8 cellular contexts compared by ENCODE assay signal in the genomic region with DNA sequence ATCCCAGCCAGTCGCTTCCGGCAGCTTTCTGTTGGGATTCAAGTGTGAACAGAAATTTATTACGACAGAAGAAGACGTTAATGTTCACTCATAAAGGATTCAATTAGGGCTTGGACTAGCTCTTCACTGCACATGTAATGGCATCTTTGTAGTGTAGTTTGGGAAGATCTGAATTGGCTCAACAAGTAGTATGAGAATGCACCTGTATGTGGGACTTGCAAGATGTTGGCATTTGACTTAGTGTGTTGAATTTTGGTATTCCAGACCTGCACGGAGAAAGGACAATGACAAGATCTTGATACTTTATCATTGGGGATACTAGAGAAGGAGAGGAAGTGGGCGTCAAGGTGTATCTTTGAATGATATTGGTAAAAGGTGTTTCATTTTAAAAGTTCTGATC. TPM values are rescaled to one million over a fixed set of nuclear protein-coding genes. Genes with fewer than 3 reads are reported as not detected.
DNase-seq lines count a peak whose midpoint lies in the region; ATAC-seq, FAIRE-seq and TF ChIP-seq lines count a peak whose summit lies in the region.

No MANE protein-coding gene starts in this region.

- H3K9ac ChIP-seq in adipocyte (ENCODE audit: low read length) = peak overlapping the region; percentile 95
- peak overlapping the region; percentile 91 for H3K9ac ChIP-seq in HepG2 (ENCODE audit: insufficient read depth, low read depth, low read length)

- H3K9me3 Mint-ChIP-seq in activated CD4-positive, alpha-beta T cell treated with anti-CD3 and anti-CD28 coated beads, Interleukin-2, amount 10 ng/mL, durations not matched to agents 24 days and 14 days = no peaks in the 10 kb centered on the region

- no peak for TF ChIP-seq EP300 in HepG2 (IDR thresholded peaks at IDR 0.05; ENCODE audit: low read depth in 2 of 2, low read length in 2 of 2)
- TF ChIP-seq EP300 in HepG2 (CRISPR knock-in tag; IDR thresholded peaks at IDR 0.05; ENCODE audit: borderline replicate concordance) = no peak

- H3K36me3 ChIP-seq in adipocyte (ENCODE audit: control insufficient read depth, insufficient read depth, low read length, severe bottlenecking) (peaks cover 35% of the 10 kb centered on the region), HepG2 (replicated peaks in 1 of 2; ENCODE audit: control insufficient read depth in 1 of 2, insufficient read depth in 2 of 2, low read length in 2 of 2) (peaks cover 2 to 21% of the 10 kb centered on the region in 2 experiments; a peak in 4 of 5 replicates), thymus (ENCODE audit: control insufficient read depth, insufficient read depth) (peaks cover 7% of the 10 kb centered on the region)

- DNase-seq in activated CD4-positive, alpha-beta T cell treated with anti-CD3 and anti-CD28 coated beads, Interleukin-2, amount 10 ng/mL, durations not matched to agents 24 days and 14 days = no peak
- DNase-seq in activated CD4-positive, alpha-beta T cell treated with anti-CD3 and anti-CD28 coated beads, Interleukin-2, amount 50 U/mL, for 4 hours = no peak
- DNase-seq in adipocyte (ENCODE audit: low read depth) (no peak), HepG2 (ENCODE audit: low spot score) (no peak), NCI-H345 treated with DMSO at 0.1 percent for 48 hours (lab: John Stamatoyannopoulos, UW; ENCODE audit: unreplicated experiment) (no peak), cerebellar nuclear complex (lab: John Stamatoyannopoulos, UW) (no peak)

- intact Hi-C loops in activated CD4-positive, alpha-beta T cell treated with anti-CD3 and anti-CD28 coated beads, Interleukin-2, amount 10 ng/mL, durations not matched to agents 24 days and 14 days (cut with micrococcal nuclease) = loop anchor here (2.0 to 10.0 kb wide), 2 partner anchors 41 to 541 kb away; a partner anchor contains a TSS
- intact Hi-C loops in HepG2 (cut with micrococcal nuclease; ENCODE audit: unreplicated experiment) = no loop called here

- H3K4me2 ChIP-seq in HepG2 (ENCODE audit: low read depth, low read length) = peak overlapping the region; percentile 97

- H3K79me2 ChIP-seq in HepG2 (ENCODE audit: insufficient read depth, low read length) = peaks cover 48% of the 10 kb centered on the region

- ATAC-seq in HepG2 = no peak
- no peak for ATAC-seq in HG03439 (IDR thresholded peaks at IDR 0.05; ENCODE audit: unreplicated experiment)

- no peak for TF ChIP-seq POLR2A in HepG2 (IDR thresholded peaks at IDR 0.05; ENCODE audit: insufficient read depth in 1 of 2, low read depth in 2 of 2, low read length in 2 of 2)

- H3K9me3 ChIP-seq in adipocyte (ENCODE audit: control insufficient read depth, low read length) (no peaks in the 10 kb centered on the region), HepG2 (ENCODE audit: low read length) (no peaks in the 10 kb centered on the region), thymus (ENCODE audit: control insufficient read depth) (no peaks in the 10 kb centered on the region)

- peak overlapping the region; percentile 80 for H3K27ac ChIP-seq in HepG2 (ENCODE audit: extremely low read length, insufficient read depth, low read length)
- no peak overlapping the region for H3K27ac ChIP-seq in thymus (ENCODE audit: low read depth)

- no peak for FAIRE-seq in HepG2 (lab: Jason Lieb, UNC)

- peaks cover 15% of the 10 kb centered on the region for H4K20me1 ChIP-seq in HepG2 (ENCODE audit: insufficient read depth, low read length)

- in situ Hi-C loops in HepG2 (cut with HindIII; ENCODE audit: extremely low pct_ligation_motif_present, low pct_unique_long_range_greater_than_20kb) = no loop called here

- no peak for TF ChIP-seq RAD21 in HepG2 (CRISPR knock-in tag; IDR thresholded peaks at IDR 0.05)

- no peak for TF ChIP-seq CTCF in HepG2 (CRISPR knock-in tag; IDR thresholded peaks at IDR 0.05)

- H2AFZ ChIP-seq in HepG2 (ENCODE audit: low read length) = no peak overlapping the region

- H3K4me3 Mint-ChIP-seq in activated CD4-positive, alpha-beta T cell treated with anti-CD3 and anti-CD28 coated beads, Interleukin-2, amount 10 ng/mL, durations not matched to agents 24 days and 14 days = peak overlapping the region; percentile 88

- peaks cover 13% of the 10 kb centered on the region for H3K27me3 Mint-ChIP-seq in activated CD4-positive, alpha-beta T cell treated with anti-CD3 and anti-CD28 coated beads, Interleukin-2, amount 10 ng/mL, durations not matched to agents 24 days and 14 days

- H3K27me3 ChIP-seq in adipocyte (replicated peaks; ENCODE audit: control insufficient read depth, insufficient read depth, low read length) = no peaks in the 10 kb centered on the region
- H3K27me3 ChIP-seq in HepG2 (ENCODE audit: control insufficient read depth in 1 of 2, insufficient read depth in 2 of 2, low read length in 2 of 2) = no peaks in the 10 kb centered on the region
- peaks cover 2% of the 10 kb centered on the region for H3K27me3 ChIP-seq in thymus (ENCODE audit: control insufficient read depth, insufficient read depth)

- H3K4me1 ChIP-seq in adipocyte (ENCODE audit: control insufficient read depth, insufficient read depth, low read length) = peaks cover 21% of the 10 kb centered on the region
- H3K4me1 ChIP-seq in HepG2 (ENCODE audit: insufficient read depth, low read length) = peaks cover 53% of the 10 kb centered on the region
- H3K4me1 ChIP-seq in thymus (ENCODE audit: control insufficient read depth, insufficient read depth, low read length) = peaks cover 5% of the 10 kb centered on the region

- H3K36me3 Mint-ChIP-seq in activated CD4-positive, alpha-beta T cell treated with anti-CD3 and anti-CD28 coated beads, Interleukin-2, amount 10 ng/mL, durations not matched to agents 24 days and 14 days (ENCODE audit: low read depth) = peaks cover 42% of the 10 kb centered on the region

- BruUV-seq in HepG2 (replicated peaks; lab: Mats Ljungman, UMichigan) = TSS peak; percentile 62

- peaks cover 33% of the 10 kb centered on the region for H3K4me1 Mint-ChIP-seq in activated CD4-positive, alpha-beta T cell treated with anti-CD3 and anti-CD28 coated beads, Interleukin-2, amount 10 ng/mL, durations not matched to agents 24 days and 14 days

- H3K4me3 ChIP-seq in adipocyte (ENCODE audit: low read length) = peak overlapping the region; percentile 95
- H3K4me3 ChIP-seq in HepG2 (replicated peaks in 1 of 3; ENCODE audit: insufficient read depth in 1 of 3, low read depth in 2 of 3, low read length in 3 of 3) = peak overlapping the region; percentile 81 to 97 (median 88)
- H3K4me3 ChIP-seq in thymus (ENCODE audit: low read length) = peak overlapping the region; percentile 88

- WGBS in HepG2 (ENCODE audit: low lambda C conversion rate) = 10% methylated on average over 6 of the region's 6 CpGs
- 40% methylated on average over 6 of the region's 6 CpGs for WGBS in thymus

- POLR2A ChIA-PET in HepG2 (lab: Yijun Ruan, JAX) = interaction anchor here (1.7 kb wide), 1 partner anchor 95 kb away, joined by 6 read pairs; no protein-coding TSS in a partner anchor

- H3K27ac Mint-ChIP-seq in activated CD4-positive, alpha-beta T cell treated with anti-CD3 and anti-CD28 coated beads, Interleukin-2, amount 10 ng/mL, durations not matched to agents 24 days and 14 days = peak overlapping the region; percentile 80

- CTCF ChIA-PET in HepG2 (lab: Yijun Ruan, JAX; ENCODE audit: low intra/inter-chr PET ratio, low total read pairs) = interaction anchor here (1.5 kb wide), 1 partner anchor 16 kb away, joined by 4 read pairs; no protein-coding TSS in a partner anchor

RNA-seq across cellular contexts. Expression of a gene that starts 1.2 kb away (rescaled TPM):
- 217 and 222 TPM in 2 replicates for total RNA-seq in activated CD4-positive, alpha-beta T cell treated with anti-CD3 and anti-CD28 coated beads, Interleukin-2, amount 10 ng/mL, durations not matched to agents 24 days and 14 days
- total RNA-seq in HepG2 (2016; rRNA removed; fragmentation: Illumina TruSeq; extraction: Trizol) = 152 and 233 TPM in 2 replicates
- 29.1 and 33.4 TPM in 2 replicates for total RNA-seq in HepG2 (2016; cell fraction: cytosol; rRNA removed; fragmentation: Illumina TruSeq; extraction: Trizol; ENCODE audit: low read depth)
- 171 and 231 TPM in 2 replicates for total RNA-seq in HepG2 (2016; cell fraction: insoluble cytoplasmic fraction; rRNA removed; fragmentation: Illumina TruSeq; extraction: Trizol)
- 55.8 and 64.2 TPM in 2 replicates for total RNA-seq in HepG2 (2016; cell fraction: membrane; rRNA removed; fragmentation: Illumina TruSeq; extraction: Trizol)
- 97.0 and 99.3 TPM in 2 replicates for total RNA-seq in HepG2 (2016; cell fraction: nucleus; rRNA removed; fragmentation: Illumina TruSeq; extraction: Trizol)
- 64.2 and 69.8 TPM in 2 replicates for polyA plus RNA-seq in HepG2 (2011; rRNA removed)
- polyA plus RNA-seq in HepG2 (2011; cell fraction: cytosol; rRNA removed) = 43.9 and 49.0 TPM in 2 replicates
- polyA plus RNA-seq in HepG2 (2011; cell fraction: nucleus; rRNA removed) = 28.9 and 39.9 TPM in 2 replicates
- 87.5 and 91.8 TPM in 2 replicates for polyA plus RNA-seq in HepG2 (2012)
- polyA plus RNA-seq in HepG2 (2016; cell fraction: cytosol; fragmentation: Illumina TruSeq; extraction: Trizol; ENCODE audit: low read depth) = 21.5 TPM in 2 replicates
- 239 and 241 TPM in 2 replicates for polyA plus RNA-seq in HepG2 (2016; cell fraction: insoluble cytoplasmic fraction; fragmentation: Illumina TruSeq; extraction: Trizol; ENCODE audit: low read depth)
- polyA plus RNA-seq in HepG2 (2016; cell fraction: membrane; fragmentation: Illumina TruSeq; extraction: Trizol; ENCODE audit: low read depth) = 30.8 and 34.3 TPM in 2 replicates
- 123 and 137 TPM in 2 replicates for polyA plus RNA-seq in HepG2 (2016; cell fraction: nucleus; fragmentation: Illumina TruSeq; extraction: Trizol; ENCODE audit: insufficient read depth, low read depth)
- 77.9 and 189 TPM in 2 replicates for polyA minus RNA-seq in HepG2 (2011; rRNA and poly(A)+ RNA removed; ENCODE audit: low replicate concordance)
- polyA minus RNA-seq in HepG2 (2011; cell fraction: cytosol; rRNA and poly(A)+ RNA removed) = 61.4 and 62.0 TPM in 2 replicates
- polyA minus RNA-seq in HepG2 (2011; cell fraction: nucleus; rRNA and poly(A)+ RNA removed) = 91.0 and 95.6 TPM in 2 replicates
- 49.6 TPM for polyA plus RNA-seq in thymus

RNA-seq across cellular contexts. Expression of a gene that starts 41.3 kb away (rescaled TPM):
- total RNA-seq in activated CD4-positive, alpha-beta T cell treated with anti-CD3 and anti-CD28 coated beads, Interleukin-2, amount 10 ng/mL, durations not matched to agents 24 days and 14 days = 7.2 and 8.2 TPM in 2 replicates
- 2.5 and 3.9 TPM in 2 replicates for total RNA-seq in HepG2 (2016; rRNA removed; fragmentation: Illumina TruSeq; extraction: Trizol)
- total RNA-seq in HepG2 (2016; cell fraction: cytosol; rRNA removed; fragmentation: Illumina TruSeq; extraction: Trizol; ENCODE audit: low read depth) = 0.71 TPM in 2 replicates
- 2.2 and 3.5 TPM in 2 replicates for total RNA-seq in HepG2 (2016; cell fraction: insoluble cytoplasmic fraction; rRNA removed; fragmentation: Illumina TruSeq; extraction: Trizol)
- 2.5 and 3.2 TPM in 2 replicates for total RNA-seq in HepG2 (2016; cell fraction: membrane; rRNA removed; fragmentation: Illumina TruSeq; extraction: Trizol)
- total RNA-seq in HepG2 (2016; cell fraction: nucleus; rRNA removed; fragmentation: Illumina TruSeq; extraction: Trizol) = 4.4 and 5.2 TPM in 2 replicates
- 1.1 and 1.4 TPM in 2 replicates for polyA plus RNA-seq in HepG2 (2011; rRNA removed)
- 1.0 and 1.1 TPM in 2 replicates for polyA plus RNA-seq in HepG2 (2011; cell fraction: cytosol; rRNA removed)
- 3.4 and 3.9 TPM in 2 replicates for polyA plus RNA-seq in HepG2 (2011; cell fraction: nucleus; rRNA removed)
- 2.0 and 2.1 TPM in 2 replicates for polyA plus RNA-seq in HepG2 (2012)
- 0.42 and 0.75 TPM in 2 replicates for polyA plus RNA-seq in HepG2 (2016; cell fraction: cytosol; fragmentation: Illumina TruSeq; extraction: Trizol; ENCODE audit: low read depth)
- polyA plus RNA-seq in HepG2 (2016; cell fraction: insoluble cytoplasmic fraction; fragmentation: Illumina TruSeq; extraction: Trizol; ENCODE audit: low read depth) = 2.5 and 3.0 TPM in 2 replicates
- 1.6 and 1.9 TPM in 2 replicates for polyA plus RNA-seq in HepG2 (2016; cell fraction: membrane; fragmentation: Illumina TruSeq; extraction: Trizol; ENCODE audit: low read depth)
- 8.0 and 8.4 TPM in 2 replicates for polyA plus RNA-seq in HepG2 (2016; cell fraction: nucleus; fragmentation: Illumina TruSeq; extraction: Trizol; ENCODE audit: insufficient read depth, low read depth)
- 0.37 and 4.7 TPM in 2 replicates for polyA minus RNA-seq in HepG2 (2011; rRNA and poly(A)+ RNA removed; ENCODE audit: low replicate concordance)
- polyA minus RNA-seq in HepG2 (2011; cell fraction: cytosol; rRNA and poly(A)+ RNA removed) = 1.1 and 1.7 TPM in 2 replicates
- 2.4 and 2.6 TPM in 2 replicates for polyA minus RNA-seq in HepG2 (2011; cell fraction: nucleus; rRNA and poly(A)+ RNA removed)
- 7.1 TPM for polyA plus RNA-seq in thymus
